In the genomic region with DNA sequence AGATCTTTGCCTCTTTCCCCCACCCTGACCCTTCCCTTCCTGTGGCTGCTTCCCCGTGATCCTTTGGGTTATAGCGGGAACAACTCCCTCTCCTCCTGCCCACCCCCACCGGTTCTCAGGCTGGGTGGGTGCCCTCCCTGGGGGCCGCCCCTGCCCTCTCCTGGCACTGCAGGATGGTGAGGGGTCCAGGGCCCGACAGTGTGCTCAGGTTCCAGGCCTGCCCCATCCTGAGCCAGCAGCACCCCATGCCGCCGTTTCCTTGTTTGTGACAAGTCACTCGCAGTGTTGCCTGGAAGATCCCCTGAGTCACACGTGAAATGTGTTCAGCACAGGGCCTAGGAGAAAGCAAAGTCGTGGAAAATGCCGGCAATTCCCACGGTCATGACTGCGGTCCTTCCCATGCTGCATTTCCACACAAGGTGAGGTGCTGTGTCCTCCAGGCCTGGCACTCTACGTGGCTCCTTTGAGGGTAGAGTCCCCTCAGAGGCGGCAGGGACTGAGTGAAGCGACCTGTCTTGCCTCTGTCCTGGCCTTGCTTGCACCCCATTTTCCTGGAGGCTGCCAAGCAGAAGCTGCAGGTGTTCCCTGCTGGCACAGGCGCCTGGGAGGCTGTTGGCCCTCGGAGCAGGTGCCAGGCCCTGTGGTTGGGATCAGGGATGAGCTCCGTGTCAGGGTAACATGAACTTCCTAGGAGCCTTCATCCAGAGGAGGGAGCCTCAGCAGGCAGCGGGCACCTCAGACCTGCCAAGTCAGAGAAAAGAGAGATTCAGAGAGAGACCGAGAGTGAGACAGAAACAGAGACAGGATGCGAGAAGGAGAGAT, we compare ENCODE assay signal across 1 cellular context.
TF ChIP-seq lines count a peak whose summit lies in the region.

No MANE protein-coding gene starts in this region.

TF ChIP-seq in GM12878, 131 proteins besides CTCF, POLR2A, EP300 and RAD21:
- no peak for TF ChIP-seq WRNIP1 (IDR thresholded peaks at IDR 0.05; ENCODE audit: borderline replicate concordance, low read depth, low read length)
- TF ChIP-seq RELA (IDR thresholded peaks at IDR 0.05; ENCODE audit: borderline replicate concordance, partially characterized antibody): no peak
- TF ChIP-seq, protein P1, sequence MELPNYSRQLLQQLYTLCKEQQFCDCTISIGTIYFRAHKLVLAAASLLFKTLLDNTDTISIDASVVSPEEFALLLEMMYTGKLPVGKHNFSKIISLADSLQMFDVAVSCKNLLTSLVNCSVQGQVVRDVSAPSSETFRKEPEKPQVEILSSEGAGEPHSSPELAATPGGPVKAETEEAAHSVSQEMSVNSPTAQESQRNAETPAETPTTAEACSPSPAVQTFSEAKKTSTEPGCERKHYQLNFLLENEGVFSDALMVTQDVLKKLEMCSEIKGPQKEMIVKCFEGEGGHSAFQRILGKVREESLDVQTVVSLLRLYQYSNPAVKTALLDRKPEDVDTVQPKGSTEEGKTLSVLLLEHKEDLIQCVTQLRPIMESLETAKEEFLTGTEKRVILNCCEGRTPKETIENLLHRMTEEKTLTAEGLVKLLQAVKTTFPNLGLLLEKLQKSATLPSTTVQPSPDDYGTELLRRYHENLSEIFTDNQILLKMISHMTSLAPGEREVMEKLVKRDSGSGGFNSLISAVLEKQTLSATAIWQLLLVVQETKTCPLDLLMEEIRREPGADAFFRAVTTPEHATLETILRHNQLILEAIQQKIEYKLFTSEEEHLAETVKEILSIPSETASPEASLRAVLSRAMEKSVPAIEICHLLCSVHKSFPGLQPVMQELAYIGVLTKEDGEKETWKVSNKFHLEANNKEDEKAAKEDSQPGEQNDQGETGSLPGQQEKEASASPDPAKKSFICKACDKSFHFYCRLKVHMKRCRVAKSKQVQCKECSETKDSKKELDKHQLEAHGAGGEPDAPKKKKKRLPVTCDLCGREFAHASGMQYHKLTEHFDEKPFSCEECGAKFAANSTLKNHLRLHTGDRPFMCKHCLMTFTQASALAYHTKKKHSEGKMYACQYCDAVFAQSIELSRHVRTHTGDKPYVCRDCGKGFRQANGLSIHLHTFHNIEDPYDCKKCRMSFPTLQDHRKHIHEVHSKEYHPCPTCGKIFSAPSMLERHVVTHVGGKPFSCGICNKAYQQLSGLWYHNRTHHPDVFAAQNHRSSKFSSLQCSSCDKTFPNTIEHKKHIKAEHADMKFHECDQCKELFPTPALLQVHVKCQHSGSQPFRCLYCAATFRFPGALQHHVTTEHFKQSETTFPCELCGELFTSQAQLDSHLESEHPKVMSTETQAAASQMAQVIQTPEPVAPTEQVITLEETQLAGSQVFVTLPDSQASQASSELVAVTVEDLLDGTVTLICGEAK (IDR thresholded peaks at IDR 0.05; ENCODE audit: borderline replicate concordance): no peak
- no peak for TF ChIP-seq CHD1 (IDR thresholded peaks at IDR 0.05; ENCODE audit: low read depth, low read length)
- no peak for TF ChIP-seq POLR2AphosphoS5 (IDR thresholded peaks at IDR 0.05; ENCODE audit: low read length)
- TF ChIP-seq, protein P2, sequence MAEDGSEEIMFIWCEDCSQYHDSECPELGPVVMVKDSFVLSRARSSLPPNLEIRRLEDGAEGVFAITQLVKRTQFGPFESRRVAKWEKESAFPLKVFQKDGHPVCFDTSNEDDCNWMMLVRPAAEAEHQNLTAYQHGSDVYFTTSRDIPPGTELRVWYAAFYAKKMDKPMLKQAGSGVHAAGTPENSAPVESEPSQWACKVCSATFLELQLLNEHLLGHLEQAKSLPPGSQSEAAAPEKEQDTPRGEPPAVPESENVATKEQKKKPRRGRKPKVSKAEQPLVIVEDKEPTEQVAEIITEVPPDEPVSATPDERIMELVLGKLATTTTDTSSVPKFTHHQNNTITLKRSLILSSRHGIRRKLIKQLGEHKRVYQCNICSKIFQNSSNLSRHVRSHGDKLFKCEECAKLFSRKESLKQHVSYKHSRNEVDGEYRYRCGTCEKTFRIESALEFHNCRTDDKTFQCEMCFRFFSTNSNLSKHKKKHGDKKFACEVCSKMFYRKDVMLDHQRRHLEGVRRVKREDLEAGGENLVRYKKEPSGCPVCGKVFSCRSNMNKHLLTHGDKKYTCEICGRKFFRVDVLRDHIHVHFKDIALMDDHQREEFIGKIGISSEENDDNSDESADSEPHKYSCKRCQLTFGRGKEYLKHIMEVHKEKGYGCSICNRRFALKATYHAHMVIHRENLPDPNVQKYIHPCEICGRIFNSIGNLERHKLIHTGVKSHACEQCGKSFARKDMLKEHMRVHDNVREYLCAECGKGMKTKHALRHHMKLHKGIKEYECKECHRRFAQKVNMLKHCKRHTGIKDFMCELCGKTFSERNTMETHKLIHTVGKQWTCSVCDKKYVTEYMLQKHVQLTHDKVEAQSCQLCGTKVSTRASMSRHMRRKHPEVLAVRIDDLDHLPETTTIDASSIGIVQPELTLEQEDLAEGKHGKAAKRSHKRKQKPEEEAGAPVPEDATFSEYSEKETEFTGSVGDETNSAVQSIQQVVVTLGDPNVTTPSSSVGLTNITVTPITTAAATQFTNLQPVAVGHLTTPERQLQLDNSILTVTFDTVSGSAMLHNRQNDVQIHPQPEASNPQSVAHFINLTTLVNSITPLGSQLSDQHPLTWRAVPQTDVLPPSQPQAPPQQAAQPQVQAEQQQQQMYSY (CRISPR knock-in tag; IDR thresholded peaks at IDR 0.05): no peak
- no peak for TF ChIP-seq SIN3A (IDR thresholded peaks at IDR 0.05; ENCODE audit: low read depth, low read length)
- TF ChIP-seq, protein P3, sequence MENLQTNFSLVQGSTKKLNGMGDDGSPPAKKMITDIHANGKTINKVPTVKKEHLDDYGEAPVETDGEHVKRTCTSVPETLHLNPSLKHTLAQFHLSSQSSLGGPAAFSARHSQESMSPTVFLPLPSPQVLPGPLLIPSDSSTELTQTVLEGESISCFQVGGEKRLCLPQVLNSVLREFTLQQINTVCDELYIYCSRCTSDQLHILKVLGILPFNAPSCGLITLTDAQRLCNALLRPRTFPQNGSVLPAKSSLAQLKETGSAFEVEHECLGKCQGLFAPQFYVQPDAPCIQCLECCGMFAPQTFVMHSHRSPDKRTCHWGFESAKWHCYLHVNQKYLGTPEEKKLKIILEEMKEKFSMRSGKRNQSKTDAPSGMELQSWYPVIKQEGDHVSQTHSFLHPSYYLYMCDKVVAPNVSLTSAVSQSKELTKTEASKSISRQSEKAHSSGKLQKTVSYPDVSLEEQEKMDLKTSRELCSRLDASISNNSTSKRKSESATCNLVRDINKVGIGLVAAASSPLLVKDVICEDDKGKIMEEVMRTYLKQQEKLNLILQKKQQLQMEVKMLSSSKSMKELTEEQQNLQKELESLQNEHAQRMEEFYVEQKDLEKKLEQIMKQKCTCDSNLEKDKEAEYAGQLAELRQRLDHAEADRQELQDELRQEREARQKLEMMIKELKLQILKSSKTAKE (IDR thresholded peaks at IDR 0.05; ENCODE audit: low read depth, poor library complexity, severe bottlenecking): no peak
- TF ChIP-seq TCF3 (IDR thresholded peaks at IDR 0.05; ENCODE audit: borderline replicate concordance, insufficient read depth, low read depth, low read length): no peak
- TF ChIP-seq CBFB (IDR thresholded peaks at IDR 0.05; ENCODE audit: low read depth): no peak
- TF ChIP-seq SMAD1 (IDR thresholded peaks at IDR 0.05; ENCODE audit: low read depth, partially characterized antibody): no peak
- TF ChIP-seq, protein P4, sequence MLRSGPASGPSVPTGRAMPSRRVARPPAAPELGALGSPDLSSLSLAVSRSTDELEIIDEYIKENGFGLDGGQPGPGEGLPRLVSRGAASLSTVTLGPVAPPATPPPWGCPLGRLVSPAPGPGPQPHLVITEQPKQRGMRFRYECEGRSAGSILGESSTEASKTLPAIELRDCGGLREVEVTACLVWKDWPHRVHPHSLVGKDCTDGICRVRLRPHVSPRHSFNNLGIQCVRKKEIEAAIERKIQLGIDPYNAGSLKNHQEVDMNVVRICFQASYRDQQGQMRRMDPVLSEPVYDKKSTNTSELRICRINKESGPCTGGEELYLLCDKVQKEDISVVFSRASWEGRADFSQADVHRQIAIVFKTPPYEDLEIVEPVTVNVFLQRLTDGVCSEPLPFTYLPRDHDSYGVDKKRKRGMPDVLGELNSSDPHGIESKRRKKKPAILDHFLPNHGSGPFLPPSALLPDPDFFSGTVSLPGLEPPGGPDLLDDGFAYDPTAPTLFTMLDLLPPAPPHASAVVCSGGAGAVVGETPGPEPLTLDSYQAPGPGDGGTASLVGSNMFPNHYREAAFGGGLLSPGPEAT (IDR thresholded peaks at IDR 0.05; ENCODE audit: low read depth): no peak
- TF ChIP-seq SPI1 (IDR thresholded peaks at IDR 0.05; ENCODE audit: borderline replicate concordance, insufficient read depth, low read depth, low read length): no peak
- TF ChIP-seq ZNF217 (IDR thresholded peaks at IDR 0.05): no peak
- TF ChIP-seq EED (IDR thresholded peaks at IDR 0.05; ENCODE audit: low read depth): no peak
